ENCODE assay signal across 8 cellular contexts in the genomic region with DNA sequence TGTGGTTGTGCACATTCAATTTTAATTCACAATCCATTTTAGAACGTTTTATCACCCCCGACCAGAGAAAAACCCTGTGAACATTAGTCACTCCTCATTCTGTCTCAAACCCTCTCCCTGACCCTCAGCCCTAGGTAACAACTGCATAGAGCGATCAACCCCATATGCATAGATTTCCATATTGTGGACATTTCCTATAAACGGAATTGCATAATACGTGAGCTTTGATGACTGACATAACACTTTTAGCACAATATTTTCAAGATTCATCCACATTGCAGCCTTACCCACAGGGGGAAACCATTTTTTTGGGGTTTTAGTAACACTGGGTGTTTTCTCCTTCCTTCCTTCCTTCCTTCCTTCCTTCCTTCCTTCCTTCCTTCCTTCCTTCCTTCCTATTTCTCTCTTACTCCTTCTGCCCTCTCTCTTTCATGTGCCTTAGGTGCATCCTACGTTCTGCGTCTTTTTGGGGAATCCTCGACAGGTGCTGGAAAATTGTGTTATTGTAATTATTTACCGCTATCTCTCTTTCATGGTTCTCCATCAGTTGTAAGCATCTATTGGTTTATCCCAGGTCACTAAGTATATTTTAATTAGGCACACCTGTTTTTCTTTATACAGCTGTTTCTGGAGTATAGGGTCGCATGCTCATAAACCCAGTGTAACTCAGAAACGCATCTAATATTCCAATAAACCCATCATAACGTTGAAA.
A peak's percentile ranks its signal among the peaks of the same experiment; 100 is the strongest.
DNase-seq lines count a peak whose midpoint lies in the region; ATAC-seq and TF ChIP-seq lines count a peak whose summit lies in the region.
"Not testable (repeated sequence)": the region's sequence is repeated elsewhere in the genome, so short reads cannot be mapped to it uniquely, and the experiment has no call there.

No MANE protein-coding gene starts in this region.

- not testable (repeated sequence) for H3K9ac ChIP-seq in adipocyte (ENCODE audit: low read length)

- not testable (repeated sequence) for H3K4me3 ChIP-seq in RWPE2 (ENCODE audit: severe bottlenecking); adipocyte (ENCODE audit: low read length); epithelial cell of esophagus (ENCODE audit: low read length); iPS DF 6.9 (ENCODE audit: low read length)

- ATAC-seq in RWPE2 (ENCODE audit: low read depth): not testable (repeated sequence)

- in situ Hi-C loops in ACHN (cut with HindIII; ENCODE audit: low pct_ligation_motif_present, low pct_unique_long_range_greater_than_20kb, low sequenced_read_pairs): not testable (repeated sequence)

- H3K27me3 ChIP-seq in RWPE2 (ENCODE audit: insufficient read depth, poor library complexity, severe bottlenecking); adipocyte (replicated peaks; ENCODE audit: control insufficient read depth, insufficient read depth, low read length); iPS DF 6.9 (ENCODE audit: control insufficient read depth, insufficient read depth, low read length): not testable (repeated sequence)

- WGBS in iPS DF 6.9 (ENCODE audit: insufficient coverage, insufficient read length): no CpG with 5 or more reads among the region's 12 CpGs

- H3K4me1 ChIP-seq in RWPE2 (ENCODE audit: insufficient read depth, poor library complexity, severe bottlenecking); adipocyte (ENCODE audit: control insufficient read depth, insufficient read depth, low read length); iPS DF 6.9 (ENCODE audit: control insufficient read depth, insufficient read depth, low read length): not testable (repeated sequence)

- not testable (repeated sequence) for TF ChIP-seq CTCF in GM10266 (IDR thresholded peaks at IDR 0.05; ENCODE audit: control insufficient read depth, insufficient read depth, low read depth, missing control alignments); RWPE2 (IDR thresholded peaks at IDR 0.05; ENCODE audit: poor library complexity, severe bottlenecking); epithelial cell of esophagus (IDR thresholded peaks at IDR 0.05; ENCODE audit: insufficient read depth, low read depth, low read length, missing control alignments)

- DNase-seq in ACHN (peak; percentile 17), GM10266 (ENCODE audit: extremely low spot score) (peak; percentile 63), HuH-7.5 (ENCODE audit: low spot score) (peak; percentile 13), RWPE2 (ENCODE audit: low spot score) (peak; percentile 62), adipocyte (ENCODE audit: low read depth) (peak; percentile 21), epithelial cell of esophagus (ENCODE audit: low read depth) (peak; percentile 43), iPS DF 6.9 (ENCODE audit: low read depth, low spot score) (peak; percentile 58), pons (ENCODE audit: low spot score) (peak; percentile 48)

- not testable (repeated sequence) for H3K36me3 ChIP-seq in RWPE2 (ENCODE audit: low read depth); adipocyte (ENCODE audit: control insufficient read depth, insufficient read depth, low read length, severe bottlenecking); iPS DF 6.9 (ENCODE audit: control insufficient read depth, insufficient read depth, low read length)

- not testable (repeated sequence) for H3K9me3 ChIP-seq in RWPE2 (ENCODE audit: severe bottlenecking); adipocyte (ENCODE audit: control insufficient read depth, low read length); iPS DF 6.9 (ENCODE audit: control insufficient read depth, insufficient read depth, low read length)

- not testable (repeated sequence) for H3K27ac ChIP-seq in RWPE2 (ENCODE audit: poor library complexity, severe bottlenecking); iPS DF 6.9 (ENCODE audit: low read length)

Comparison
In these comparisons a context has a peak if more than half of its experiments do, and no peak if none do; other contexts are left out.
1. DNase-seq: peak in every context shown above with its lines; median percentile 63 in GM10266; 62 in RWPE2; 58 in iPS DF 6.9; 48 in pons; 43 in epithelial cell of esophagus; 21 in adipocyte; 17 in ACHN; 13 in HuH-7.5.